ENCODE assay signal across 1 cellular context in the genomic region with DNA sequence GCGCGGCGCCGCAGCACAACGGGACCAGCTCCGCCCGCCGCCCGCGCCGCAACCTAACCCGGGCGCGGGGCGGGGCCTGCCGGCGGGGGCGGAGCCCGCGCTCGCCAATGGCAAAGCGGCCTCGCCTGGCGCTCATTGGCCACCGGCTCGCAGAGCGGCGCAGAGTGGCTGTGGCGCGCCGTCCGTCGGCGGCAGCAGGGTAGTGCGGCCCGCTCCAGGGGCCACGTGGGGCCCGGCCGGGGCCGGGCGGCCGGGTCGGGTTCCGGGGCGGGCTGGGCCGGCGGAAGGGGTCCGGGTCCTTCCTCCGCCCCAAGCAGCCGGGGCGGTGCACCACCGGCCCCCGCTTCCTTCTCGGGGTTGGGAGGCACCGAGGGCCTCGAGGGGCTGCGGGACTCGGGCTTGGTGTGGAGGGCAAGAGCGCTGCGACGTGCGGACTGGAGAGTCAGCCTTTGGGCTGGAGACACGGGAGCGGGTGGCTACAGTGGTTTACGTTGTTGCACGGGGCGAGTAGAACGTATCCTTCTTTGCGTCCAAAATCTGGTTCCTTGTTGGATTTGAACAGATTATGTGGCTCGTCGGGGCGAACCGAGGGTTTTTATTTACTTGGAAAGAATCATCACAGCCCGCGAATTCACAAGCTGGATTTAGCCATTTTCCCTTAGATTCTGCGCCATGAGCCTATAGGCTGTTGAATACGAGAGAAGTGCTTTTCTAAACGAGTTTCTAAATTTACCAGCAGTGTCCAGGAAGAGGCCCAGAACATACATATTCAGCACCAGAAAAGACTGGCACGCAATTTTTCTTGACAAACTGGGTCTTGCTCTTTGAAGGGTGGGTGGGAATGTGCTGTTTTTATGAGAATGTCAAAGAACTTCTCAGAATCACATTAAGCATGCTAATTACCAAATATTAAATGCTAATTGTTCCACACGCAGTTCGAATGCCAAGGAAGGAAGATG.
A peak's percentile ranks its signal among the peaks of the same experiment; 100 is the strongest.
TF ChIP-seq lines count a peak whose summit lies in the region.

Gene SRM (minus strand): TSS at position 29 of the 959 bp plus-strand sequence. CDS start 75 bp downstream, outside the sequence.

TF ChIP-seq in K562, 482 proteins besides CTCF, POLR2A, EP300 and RAD21 (continued from another document and continues in another):
- TF ChIP-seq SIN3A (IDR thresholded peaks at IDR 0.05; ENCODE audit: borderline replicate concordance in 2 of 2, control insufficient read depth in 1 of 2, low read depth in 2 of 2, low read length in 2 of 2) (peak; percentile 84 to 97; a peak in 3 of 4 replicates), CREB1 (IDR thresholded peaks at IDR 0.05) (peak; percentile 55), CREB1 (CRISPR knock-in tag; IDR thresholded peaks at IDR 0.05) (no peak), NBN (IDR thresholded peaks at IDR 0.05; ENCODE audit: low read depth) (no peak), MEF2A (IDR thresholded peaks at IDR 0.05; ENCODE audit: control insufficient read depth, low read depth, low read length) (no peak), SMARCA4 (IDR thresholded peaks at IDR 0.05) (no peak), ZNF644 (tag; IDR thresholded peaks at IDR 0.05; ENCODE audit: low read depth) (no peak), C11orf30 (IDR thresholded peaks at IDR 0.05; ENCODE audit: low read depth) (no peak), SMARCE1 (IDR thresholded peaks at IDR 0.05) (no peak), RAD51 (IDR thresholded peaks at IDR 0.05; ENCODE audit: borderline replicate concordance, low read depth) (no peak), CREBBP (IDR thresholded peaks at IDR 0.05; ENCODE audit: low read depth, low read length) (no peak), GTF2B (IDR thresholded peaks at IDR 0.05; ENCODE audit: extremely low read depth, insufficient read length) (no peak), FOXA1 (IDR thresholded peaks at IDR 0.05; ENCODE audit: borderline replicate concordance) (no peak), PHB2 (IDR thresholded peaks at IDR 0.05; ENCODE audit: low read depth) (no peak), JUN (IDR thresholded peaks at IDR 0.05; ENCODE audit: borderline replicate concordance, low read depth, low read length) (peak; percentile 86; the same call in 1 of the 2 replicates), JUN (CRISPR knock-in tag; IDR thresholded peaks at IDR 0.05; ENCODE audit: borderline replicate concordance) (no peak), ARID2 (IDR thresholded peaks at IDR 0.05) (no peak), BCOR (IDR thresholded peaks at IDR 0.05) (0 out of 2 replicates have a peak, but pooled peaks have one; percentile 9), ZKSCAN3 (CRISPR knock-in tag; IDR thresholded peaks at IDR 0.05) (no peak), SRSF7 (optimal IDR thresholded peaks at IDR 0.05; ENCODE audit: low read depth, low read length) (no peak), RNF219 (CRISPR knock-in tag; IDR thresholded peaks at IDR 0.05) (no peak), MTA2 (IDR thresholded peaks at IDR 0.05; ENCODE audit: low read depth) (no peak), GATA2 (CRISPR knock-in tag; IDR thresholded peaks at IDR 0.05) (no peak), CLOCK (CRISPR knock-in tag; IDR thresholded peaks at IDR 0.05; ENCODE audit: borderline replicate concordance) (no peak), HNRNPH1 (optimal IDR thresholded peaks at IDR 0.05; ENCODE audit: low read depth, low read length) (no peak), ZNF274 (IDR thresholded peaks at IDR 0.05; ENCODE audit: borderline replicate concordance, low read depth, low read length) (peak; percentile 10; the same call in 1 of the 2 replicates), SMAD2 (IDR thresholded peaks at IDR 0.05; ENCODE audit: low read depth, low read length) (no peak), TARDBP (IDR thresholded peaks at IDR 0.05) (no peak; the same call in 1 of the 2 replicates), BRCA1 (IDR thresholded peaks at IDR 0.05) (no peak), BRCA1 (CRISPR knock-in tag; IDR thresholded peaks at IDR 0.05) (no peak), ZNF766 (CRISPR knock-in tag; conservative IDR thresholded peaks at IDR 0.05) (no peak), ZBTB26 (CRISPR knock-in tag; IDR thresholded peaks at IDR 0.05) (no peak), CUX1 (CRISPR knock-in tag; IDR thresholded peaks at IDR 0.05) (no peak), EP400 (IDR thresholded peaks at IDR 0.05) (peak; percentile 82), EHMT2 (IDR thresholded peaks at IDR 0.05) (no peak), ZBTB9 (CRISPR knock-in tag; IDR thresholded peaks at IDR 0.05) (peak; percentile 52; the same call in 1 of the 2 replicates), NEUROD1 (IDR thresholded peaks at IDR 0.05; ENCODE audit: borderline replicate concordance, low read depth, low read length, partially characterized antibody) (peak; percentile 85), HDAC8 (tag; IDR thresholded peaks at IDR 0.05) (0 out of 2 replicates have a peak, but pooled peaks have one; percentile 36), JUND (IDR thresholded peaks at IDR 0.05; ENCODE audit: borderline replicate concordance, low read depth, low read length) (no peak), JUND (tag; IDR thresholded peaks at IDR 0.05; ENCODE audit: borderline replicate concordance, low read depth, low read length) (no peak; the same call in 2 of the 3 replicates), HOXB6 (CRISPR knock-in tag; IDR thresholded peaks at IDR 0.05; ENCODE audit: borderline replicate concordance) (no peak), LCOR (CRISPR knock-in tag; IDR thresholded peaks at IDR 0.05) (no peak), FOSL1 (tag; conservative IDR thresholded peaks at IDR 0.05) (0 out of 2 replicates have a peak, but pooled peaks have one; percentile 8), JUNB (CRISPR knock-in tag; conservative IDR thresholded peaks at IDR 0.05) (no peak), ZNF165 (CRISPR knock-in tag; IDR thresholded peaks at IDR 0.05; ENCODE audit: borderline replicate concordance) (no peak)
- TF ChIP-seq, protein P1, sequence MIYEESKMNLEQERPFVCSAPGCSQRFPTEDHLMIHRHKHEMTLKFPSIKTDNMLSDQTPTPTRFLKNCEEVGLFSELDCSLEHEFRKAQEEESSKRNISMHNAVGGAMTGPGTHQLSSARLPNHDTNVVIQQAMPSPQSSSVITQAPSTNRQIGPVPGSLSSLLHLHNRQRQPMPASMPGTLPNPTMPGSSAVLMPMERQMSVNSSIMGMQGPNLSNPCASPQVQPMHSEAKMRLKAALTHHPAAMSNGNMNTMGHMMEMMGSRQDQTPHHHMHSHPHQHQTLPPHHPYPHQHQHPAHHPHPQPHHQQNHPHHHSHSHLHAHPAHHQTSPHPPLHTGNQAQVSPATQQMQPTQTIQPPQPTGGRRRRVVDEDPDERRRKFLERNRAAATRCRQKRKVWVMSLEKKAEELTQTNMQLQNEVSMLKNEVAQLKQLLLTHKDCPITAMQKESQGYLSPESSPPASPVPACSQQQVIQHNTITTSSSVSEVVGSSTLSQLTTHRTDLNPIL (CRISPR knock-in tag; IDR thresholded peaks at IDR 0.05), result no peak
- TF ChIP-seq, protein P2, sequence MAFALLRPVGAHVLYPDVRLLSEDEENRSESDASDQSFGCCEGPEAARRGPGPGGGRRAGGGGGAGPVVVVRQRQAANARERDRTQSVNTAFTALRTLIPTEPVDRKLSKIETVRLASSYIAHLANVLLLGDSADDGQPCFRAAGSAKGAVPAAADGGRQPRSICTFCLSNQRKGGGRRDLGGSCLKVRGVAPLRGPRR (CRISPR knock-in tag; IDR thresholded peaks at IDR 0.05), result no peak
- TF ChIP-seq, protein P3, sequence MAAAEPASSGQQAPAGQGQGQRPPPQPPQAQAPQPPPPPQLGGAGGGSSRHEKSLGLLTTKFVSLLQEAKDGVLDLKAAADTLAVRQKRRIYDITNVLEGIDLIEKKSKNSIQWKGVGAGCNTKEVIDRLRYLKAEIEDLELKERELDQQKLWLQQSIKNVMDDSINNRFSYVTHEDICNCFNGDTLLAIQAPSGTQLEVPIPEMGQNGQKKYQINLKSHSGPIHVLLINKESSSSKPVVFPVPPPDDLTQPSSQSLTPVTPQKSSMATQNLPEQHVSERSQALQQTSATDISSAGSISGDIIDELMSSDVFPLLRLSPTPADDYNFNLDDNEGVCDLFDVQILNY (CRISPR knock-in tag; IDR thresholded peaks at IDR 0.05), result no peak
